Comparison of ENCODE assay signal across 22 cellular contexts in the genomic region with DNA sequence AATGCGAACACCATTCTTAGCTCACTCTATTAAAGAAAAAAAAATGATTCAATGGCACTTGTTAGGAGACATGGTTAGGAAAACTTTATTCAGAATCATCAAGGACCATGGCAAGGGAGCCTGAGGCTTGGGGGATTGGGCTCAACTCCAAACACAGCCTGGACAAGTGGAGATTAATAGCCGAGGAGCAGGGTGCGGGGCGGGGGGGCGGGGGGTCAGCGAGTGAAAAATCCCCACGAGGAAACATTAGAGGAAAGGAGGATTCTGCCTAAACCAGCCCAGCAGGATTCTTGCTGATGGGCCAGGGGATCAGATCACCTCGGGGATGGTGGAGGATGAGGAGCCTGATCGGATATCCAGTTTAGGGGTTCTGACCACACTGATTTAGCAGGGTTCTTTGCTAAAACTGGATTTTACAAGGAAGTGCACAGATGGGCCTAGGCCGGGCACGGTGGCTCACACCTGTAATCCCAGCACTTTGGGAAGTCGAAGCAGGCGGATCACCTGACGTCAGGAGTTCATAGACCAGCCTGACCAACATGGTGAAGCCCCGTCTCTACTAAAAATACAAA. TPM values are rescaled to one million over a fixed set of nuclear protein-coding genes. Genes with fewer than 3 reads are reported as not detected.
DNase-seq lines count a peak whose midpoint lies in the region; ATAC-seq, FAIRE-seq and TF ChIP-seq lines count a peak whose summit lies in the region.
"Had no signal": no experiment of that assay in that cellular context is flagged by ENCODE, and none has a peak within 500 bp of the region (broad histone marks: within the 10 kb centered on the region; RNA-seq: fewer than 3 reads in every experiment).

No MANE protein-coding gene starts in this region.

- peak overlapping the region; percentile 89 for H3K27ac Mint-ChIP-seq in osteocyte (ENCODE audit: unreplicated experiment)
- H3K27ac Mint-ChIP-seq: CD4-positive, CD25-positive, alpha-beta regulatory T cell had no signal

- 1% methylated on average over 15 of the region's 15 CpGs for WGBS in K562 (ENCODE audit: insufficient coverage, low coverage, missing lambda C conversion rate)

- POLR2A ChIA-PET in PC-3 (lab: Charles Lee; ENCODE audit: unreplicated experiment), result no interaction called here
- POLR2A ChIA-PET in K562 (lab: Yijun Ruan, JAX), result interaction anchor here (0.5 to 3.2 kb wide), 5 partner anchors 11 to 68 kb away, joined by 3 to 23 read pairs (median 4); no protein-coding TSS in a partner anchor

- no peaks in the 10 kb centered on the region for H3K36me3 Mint-ChIP-seq in osteocyte (ENCODE audit: unreplicated experiment)
- H3K36me3 Mint-ChIP-seq: CD4-positive, CD25-positive, alpha-beta regulatory T cell had no signal

- FAIRE-seq in K562 (lab: Jason Lieb, UNC), result no peak
- FAIRE-seq: GM18507, H1 had no signal

- H3K9me3 ChIP-seq in PC-3 (ENCODE audit: low read length), result no peaks in the 10 kb centered on the region
- peaks cover 7% of the 10 kb centered on the region for H3K9me3 ChIP-seq in K562 (replicated peaks; ENCODE audit: control insufficient read depth, insufficient read depth, low read depth, low read length)
- H3K9me3 ChIP-seq: Peyer's patch had no signal

- peak overlapping the region; percentile 56 for H3K4me3 ChIP-seq in PC-3 (ENCODE audit: low read length)
- no peak overlapping the region for H3K4me3 ChIP-seq in K562
- H3K4me3 ChIP-seq: BLaER1, Peyer's patch, SJCRH30 had no signal

- H3K27me3 ChIP-seq in PC-3 (ENCODE audit: low read length), result no peaks in the 10 kb centered on the region
- peaks cover 68 to 84% of the 10 kb centered on the region in 2 experiments for H3K27me3 ChIP-seq in K562 (ENCODE audit: control insufficient read depth in 2 of 2, insufficient read depth in 2 of 2, low read length in 2 of 2)
- H3K27me3 ChIP-seq: BLaER1, Peyer's patch, SJCRH30 had no signal

- BruUV-seq in PC-3 (replicated peaks; lab: Mats Ljungman, UMichigan) (no TSS peak), K562 (replicated peaks; lab: Mats Ljungman, UMichigan) (no TSS peak)

- H4K20me1 ChIP-seq in PC-3 (ENCODE audit: low read length) (no peaks in the 10 kb centered on the region), K562 (replicated peaks; ENCODE audit: control insufficient read depth, insufficient read depth, low read length) (no peaks in the 10 kb centered on the region)
- H4K20me1 ChIP-seq: BLaER1 had no signal

- H3K4me2 ChIP-seq in PC-3 (ENCODE audit: low read length) (peak overlapping the region; percentile 91), K562 (ENCODE audit: insufficient read depth, low read length) (no peak overlapping the region)
- H3K4me2 ChIP-seq: BLaER1 had no signal

- intact Hi-C loops in PC-3 (cut with micrococcal nuclease) (no loop called here), K562 (cut with micrococcal nuclease) (no loop called here)

- TF ChIP-seq RAD21 in K562 (CRISPR knock-in tag; conservative IDR thresholded peaks at IDR 0.05 in 1 of 2, IDR thresholded peaks at IDR 0.05 in 1 of 2), result no peak

- in situ Hi-C loops in K562 (cut with MboI), result no loop called here

- TF ChIP-seq CTCF in PC-3 (conservative IDR thresholded peaks at IDR 0.05; ENCODE audit: low read depth, low read length) (no peak), K562 (IDR thresholded peaks at IDR 0.05 in 2 of 3, conservative IDR thresholded peaks at IDR 0.05 in 1 of 3; ENCODE audit: insufficient read depth in 2 of 3, low read depth in 1 of 3, low read length in 3 of 3) (no peak), osteocyte (IDR thresholded peaks at IDR 0.05) (no peak)

- no peaks in the 10 kb centered on the region for H3K36me3 ChIP-seq in PC-3 (ENCODE audit: low read depth, low read length)
- H3K36me3 ChIP-seq in K562 (ENCODE audit: control insufficient read depth, insufficient read depth, low read length), result no peaks in the 10 kb centered on the region
- H3K36me3 ChIP-seq: BLaER1, Peyer's patch, SJCRH30 had no signal

- no peaks in the 10 kb centered on the region for H3K27me3 Mint-ChIP-seq in osteocyte (ENCODE audit: unreplicated experiment)
- H3K27me3 Mint-ChIP-seq: CD4-positive, CD25-positive, alpha-beta regulatory T cell had no signal

- DNase-seq in DMS79 (lab: John Stamatoyannopoulos, UW), result peak; percentile 41
- DNase-seq in PC-3, result peak; percentile 23
- peak in 3 of 4 experiments; percentile 63 to 66 (median 65) for DNase-seq in K562 (ENCODE audit: extremely low read depth in 1 of 4, low spot score in 3 of 4)
- DNase-seq in osteocyte (ENCODE audit: extremely low spot score, unreplicated experiment), result no peak
- no peak for DNase-seq in T1000 (lab: John Stamatoyannopoulos, UW)
- DNase-seq in activated T-cell treated with anti-CD3 and anti-CD28 coated beads, Interleukin-2, amount 50 U/mL, for 1 hour, result no peak
- no peak for DNase-seq in superior temporal gyrus (ENCODE audit: extremely low spot score)
- DNase-seq in MV-4-11 (lab: John Stamatoyannopoulos, UW), result no peak
- DNase-seq: CD4-positive, CD25-positive, alpha-beta regulatory T cell; DMS153; Karpas-422; NCI-H1105; NCI-H2029; NCI-H526 treated with DMSO at 0.1 percent for 48 hours; Peyer's patch had no signal

- H3K4me1 ChIP-seq in PC-3 (ENCODE audit: insufficient read depth, low read length), result peaks cover 21% of the 10 kb centered on the region
- peaks cover 0 to 8% of the 10 kb centered on the region in 2 experiments; a peak in 1 of 5 replicates for H3K4me1 ChIP-seq in K562 (replicated peaks in 1 of 2; ENCODE audit: control insufficient read depth in 2 of 2, insufficient read depth in 2 of 2, low read length in 2 of 2)
- H3K4me1 ChIP-seq: Peyer's patch had no signal

- H3K9me1 ChIP-seq in K562 (ENCODE audit: control insufficient read depth, insufficient read depth, low read length), result no peaks in the 10 kb centered on the region

- H3K9me2 ChIP-seq in PC-3 (replicated peaks; ENCODE audit: low read length), result no peaks in the 10 kb centered on the region

- H3K9me3 Mint-ChIP-seq in osteocyte (ENCODE audit: unreplicated experiment), result no peaks in the 10 kb centered on the region

- TF ChIP-seq EP300 in K562 (IDR thresholded peaks at IDR 0.05; ENCODE audit: low read length), result no peak

- TF ChIP-seq POLR2A in K562 (conservative IDR thresholded peaks at IDR 0.05), result no peak

- ATAC-seq in PC-3 (no peak), K562 (no peak)
- ATAC-seq: Right ventricle myocardium inferior had no signal

- H3K4me3 Mint-ChIP-seq in osteocyte (ENCODE audit: unreplicated experiment), result no peak overlapping the region
- H3K4me3 Mint-ChIP-seq: CD4-positive, CD25-positive, alpha-beta regulatory T cell had no signal

- H3K9ac ChIP-seq in PC-3 (ENCODE audit: low read length) (no peak overlapping the region), K562 (ENCODE audit: insufficient read depth in 1 of 2, low read depth in 2 of 2, low read length in 2 of 2) (no peak overlapping the region)
- H3K9ac ChIP-seq: BLaER1 had no signal

- CTCF ChIA-PET in PC-3 (lab: Charles Lee), result interaction anchor here (0.7 kb wide), 1 partner anchor 35 kb away, joined by 4 read pairs; no protein-coding TSS in a partner anchor
- CTCF ChIA-PET in K562 (lab: Yijun Ruan, JAX; ENCODE audit: low intra/inter-chr PET ratio), result no interaction called here

- H3K27ac ChIP-seq in PC-3 (ENCODE audit: low read length), result peak overlapping the region; percentile 52
- no peak overlapping the region for H3K27ac ChIP-seq in K562 (ENCODE audit: extremely low read depth, low read depth, low read length)
- H3K27ac ChIP-seq: BLaER1, HL-60, Peyer's patch had no signal

- peaks cover 22% of the 10 kb centered on the region for H3K4me1 Mint-ChIP-seq in osteocyte (ENCODE audit: unreplicated experiment)
- H3K4me1 Mint-ChIP-seq: CD4-positive, CD25-positive, alpha-beta regulatory T cell had no signal

- H3K79me2 ChIP-seq in PC-3 (ENCODE audit: low read length) (no peaks in the 10 kb centered on the region), K562 (ENCODE audit: control insufficient read depth, insufficient read depth, low read length) (no peaks in the 10 kb centered on the region)

- H3F3A ChIP-seq in PC-3 (ENCODE audit: low read length, unreplicated experiment), result no peaks in the 10 kb centered on the region

- H2AFZ ChIP-seq in PC-3 (ENCODE audit: low read length), result no peak overlapping the region
- H2AFZ ChIP-seq in K562 (ENCODE audit: low read depth, low read length), result no peak overlapping the region

RNA-seq across cellular contexts. Expression of gene FIBCD1, which starts 24.4 kb away (rescaled TPM):
- 7.5 and 8.9 TPM in 2 replicates for total RNA-seq in PC-3 (2014; rRNA removed)
- total RNA-seq in K562 (2011; cell fraction: chromatin; rRNA removed; ENCODE audit: low replicate concordance), result 0.21 TPM in 1 of 2 replicates, not detected in the other
- total RNA-seq in K562 (2011; cell fraction: nucleolus; rRNA removed), result not detected in 2 replicates
- not detected in 2 replicates for total RNA-seq in K562 (2011; cell fraction: nucleoplasm; rRNA removed)
- 1.00 and 2.1 TPM in 2 replicates for total RNA-seq in K562 (2014; rRNA removed)
- 0.95 TPM in 1 of 2 replicates, not detected in the other for total RNA-seq in K562 (2014; rRNA removed; fragmentation: Illumina TruSeq; extraction: Trizol)
- total RNA-seq in K562 (2015; rRNA removed; fragmentation: Illumina TruSeq; extraction: Trizol), result not detected in 2 replicates
- total RNA-seq in K562 (2021), result 0.71 and 1.5 TPM in 2 replicates
- 0.79 and 1.2 TPM in 2 replicates for polyA plus RNA-seq in K562 (2011; rRNA removed)
- 2.1 and 3.8 TPM in 2 replicates for polyA plus RNA-seq in K562 (2011; cell fraction: cytosol; rRNA removed)
- 1.2 TPM in 2 replicates for polyA plus RNA-seq in K562 (2011; cell fraction: nucleus; rRNA removed)
- polyA plus RNA-seq in K562 (2012), result 0.91 and 1.3 TPM in 2 replicates
- not detected in 2 replicates for polyA plus RNA-seq in K562 (2014; fragmentation: Illumina TruSeq; extraction: Trizol)
- polyA plus RNA-seq in K562 (2014; fragmentation: Nextera tagmentation; extraction: Ambion mirVana), result not detected
- 0.53 and 2.7 TPM in 2 replicates for polyA plus RNA-seq in K562 (2014; rRNA removed)
- not detected in 2 replicates for polyA minus RNA-seq in K562 (2011; rRNA and poly(A)+ RNA removed)
- not detected in 2 replicates for polyA minus RNA-seq in K562 (2011; cell fraction: cytosol; rRNA and poly(A)+ RNA removed)
- polyA minus RNA-seq in K562 (2011; cell fraction: nucleus; rRNA and poly(A)+ RNA removed), result 0.67 TPM in 1 of 2 replicates, not detected in the other
- 17.5 and 18.2 TPM in 2 replicates for total RNA-seq in osteocyte
- total RNA-seq: CD4-positive, CD25-positive, alpha-beta regulatory T cell had no signal
- polyA plus RNA-seq: CD4-positive, CD25-positive, alpha-beta regulatory T cell had no signal

RNA-seq across cellular contexts. Expression of gene LAMC3, which starts 45.6 kb away (rescaled TPM):
- total RNA-seq in PC-3 (2014; rRNA removed), result 4.6 and 6.0 TPM in 2 replicates
- 0.69 TPM in 1 of 2 replicates, not detected in the other for total RNA-seq in K562 (2011; cell fraction: chromatin; rRNA removed; ENCODE audit: low replicate concordance)
- 0.26 and 0.33 TPM in 2 replicates for total RNA-seq in K562 (2011; cell fraction: nucleolus; rRNA removed)
- total RNA-seq in K562 (2011; cell fraction: nucleoplasm; rRNA removed), result 0.22 TPM in 1 of 2 replicates, not detected in the other
- total RNA-seq in K562 (2014; rRNA removed), result not detected in 2 replicates
- not detected in 2 replicates for total RNA-seq in K562 (2014; rRNA removed; fragmentation: Illumina TruSeq; extraction: Trizol)
- not detected in 2 replicates for total RNA-seq in K562 (2015; rRNA removed; fragmentation: Illumina TruSeq; extraction: Trizol)
- total RNA-seq in K562 (2021), result 0.09 TPM in 1 of 2 replicates, not detected in the other
- 0.05 and 0.10 TPM in 2 replicates for polyA plus RNA-seq in K562 (2011; rRNA removed)
- polyA plus RNA-seq in K562 (2011; cell fraction: cytosol; rRNA removed), result 0.03 and 0.66 TPM in 2 replicates
- polyA plus RNA-seq in K562 (2011; cell fraction: nucleus; rRNA removed), result 0.04 and 0.20 TPM in 2 replicates
- polyA plus RNA-seq in K562 (2012), result 0.03 and 0.07 TPM in 2 replicates
- polyA plus RNA-seq in K562 (2014; fragmentation: Illumina TruSeq; extraction: Trizol), result not detected in 2 replicates
- not detected for polyA plus RNA-seq in K562 (2014; fragmentation: Nextera tagmentation; extraction: Ambion mirVana)
- polyA plus RNA-seq in K562 (2014; rRNA removed), result not detected in 2 replicates
- polyA minus RNA-seq in K562 (2011; rRNA and poly(A)+ RNA removed), result not detected in 2 replicates
- not detected in 2 replicates for polyA minus RNA-seq in K562 (2011; cell fraction: cytosol; rRNA and poly(A)+ RNA removed)
- polyA minus RNA-seq in K562 (2011; cell fraction: nucleus; rRNA and poly(A)+ RNA removed), result 0.27 TPM in 1 of 2 replicates, not detected in the other
- 0.68 and 1.0 TPM in 2 replicates for total RNA-seq in osteocyte
- total RNA-seq: SJCRH30 had no signal
- polyA plus RNA-seq: AG04450 had no signal

Comparison
In these comparisons a context has a peak if more than half of its experiments do, and no peak if none do; other contexts are left out.
1. DNase-seq: peak in DMS79 (single experiment), PC-3 (single experiment) and K562 (3 of 4); none in osteocyte (single experiment), T1000 (single experiment), activated T-cell treated with anti-CD3 and anti-CD28 coated beads, Interleukin-2, amount 50 U/mL, for 1 hour (single experiment), superior temporal gyrus (single experiment) and MV-4-11 (single experiment).